Comparison of ENCODE assay signal across 21 cellular contexts in the genomic region with DNA sequence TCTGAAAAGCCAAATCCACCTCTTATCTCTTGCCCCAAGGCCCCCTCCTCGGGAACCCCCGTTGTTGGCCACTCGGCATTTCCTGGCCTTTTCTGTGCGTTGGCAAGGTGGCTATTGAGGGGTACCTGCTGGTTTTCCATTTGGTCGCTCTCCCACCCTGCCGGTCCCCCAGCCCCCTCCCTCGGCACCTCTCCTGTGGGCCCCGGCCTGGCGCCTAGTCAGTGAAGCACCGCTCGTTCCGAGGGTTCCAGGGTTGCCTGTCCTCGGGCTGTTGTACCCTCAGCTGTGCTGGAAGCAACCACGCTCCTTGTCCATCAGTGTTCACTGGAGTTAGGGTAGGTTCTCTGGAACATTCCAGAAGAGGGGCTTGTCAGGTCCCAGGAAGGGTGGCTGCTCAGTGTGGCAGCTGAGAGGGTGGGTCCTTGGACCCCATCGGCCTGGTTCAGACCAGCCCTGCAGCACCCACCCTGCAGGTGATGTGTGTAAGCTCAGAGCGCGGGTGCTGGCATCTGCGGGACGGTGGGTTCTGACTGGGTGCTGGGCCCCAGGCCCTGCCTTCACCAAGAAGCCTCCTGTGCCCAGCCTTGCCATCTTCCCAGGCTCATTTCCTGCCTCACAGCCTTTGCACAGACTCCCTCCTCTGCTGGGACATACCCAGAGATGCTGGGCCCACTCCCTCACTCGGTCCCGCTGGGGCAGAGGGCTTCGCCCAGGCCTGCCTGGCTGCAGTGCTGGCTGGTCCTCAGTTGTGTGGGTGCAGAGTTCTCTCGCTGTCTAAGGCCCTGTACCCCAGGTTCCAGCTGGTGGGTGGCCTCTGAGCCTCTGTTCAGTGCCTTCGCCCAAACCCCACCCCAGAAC. TPM values are rescaled to one million over a fixed set of nuclear protein-coding genes. Genes with fewer than 3 reads are reported as not detected.
DNase-seq lines count a peak whose midpoint lies in the region; ATAC-seq and TF ChIP-seq lines count a peak whose summit lies in the region.
"Had no signal": no experiment of that assay in that cellular context is flagged by ENCODE, and none has a peak within 500 bp of the region (broad histone marks: within the 10 kb centered on the region; RNA-seq: fewer than 3 reads in every experiment).

No MANE protein-coding gene starts in this region.

- CTCF ChIA-PET in PC-9 (lab: Charles Lee) = no interaction called here
- CTCF ChIA-PET in naive thymus-derived CD4-positive, alpha-beta T cell (lab: Charles Lee) = no interaction called here

- H3F3A ChIP-seq in PC-9 (ENCODE audit: insufficient read depth, low read depth) = no peaks in the 10 kb centered on the region; the same call in 1 of the 2 replicates

- H2AFZ ChIP-seq in KMS-11 (ENCODE audit: low read depth) (no peak overlapping the region), PC-9 (no peak overlapping the region)

- H3K36me3 ChIP-seq in cardiac muscle cell (peaks cover 7% of the 10 kb centered on the region), KMS-11 (ENCODE audit: insufficient read depth) (no peaks in the 10 kb centered on the region), endodermal cell (ENCODE audit: control insufficient read depth, insufficient read depth, low read length) (peaks cover 14% of the 10 kb centered on the region), PC-9 (ENCODE audit: low read depth) (no peaks in the 10 kb centered on the region)
- peaks cover 0 to 34% (median 0%) of the 10 kb centered on the region in 3 experiments for H3K36me3 ChIP-seq in naive thymus-derived CD4-positive, alpha-beta T cell (ENCODE audit: control insufficient read depth in 2 of 3, insufficient read depth in 3 of 3, low read length in 3 of 3)

- WGBS in endodermal cell (ENCODE audit: insufficient coverage in 1 of 2, insufficient read length in 1 of 2), 2 experiments = 86 to 95% methylated on average over 11 to 24 of the region's 24 CpGs

- H3K9ac ChIP-seq in KMS-11 (peak overlapping the region; percentile 70; the same call in 1 of the 2 replicates), endodermal cell (ENCODE audit: extremely low read depth, low read length, poor library complexity, severe bottlenecking) (no peak overlapping the region)

- no peak overlapping the region for H3K4me3 ChIP-seq in cardiac muscle cell
- H3K4me3 ChIP-seq in KMS-11 (IDR thresholded peaks at IDR 0.05; ENCODE audit: insufficient read depth, low read depth, low read length) = no peak overlapping the region
- no peak overlapping the region for H3K4me3 ChIP-seq in endodermal cell (ENCODE audit: low read length)
- H3K4me3 ChIP-seq in PC-9 = no peak overlapping the region
- H3K4me3 ChIP-seq in naive thymus-derived CD4-positive, alpha-beta T cell (ENCODE audit: low read length) = no peak overlapping the region

- peaks cover 27% of the 10 kb centered on the region for H3K36me3 Mint-ChIP-seq in endodermal cell (ENCODE audit: low read depth)
- H3K36me3 Mint-ChIP-seq in activated T-helper 17 cell treated with anti-CD3 and anti-CD28 coated beads, Interleukin-2, amount 50 U/mL, for 72 hours (ENCODE audit: low read depth) = peaks cover 16% of the 10 kb centered on the region
- H3K36me3 Mint-ChIP-seq in naive thymus-derived CD4-positive, alpha-beta T cell = peaks cover 0 to 13% (median 7%) of the 10 kb centered on the region in 5 donors

- DNase-seq in cardiac muscle cell (ENCODE audit: low read depth in 1 of 2, low spot score in 1 of 2) = no peak
- DNase-seq in cardiac septum (ENCODE audit: low spot score) = no peak
- DNase-seq in endodermal cell = no peak
- DNase-seq in NCI-H2029 treated with DMSO at 0.1 percent for 48 hours (lab: John Stamatoyannopoulos, UW) = no peak
- no peak for DNase-seq in PC-9
- DNase-seq in naive thymus-derived CD4-positive, alpha-beta T cell = no peak
- DNase-seq: 8988T; C1 segment of cervical spinal cord; CD8-positive, alpha-beta T cell; DMS153; H9; HFFc6; NCI-H1694; NCI-H2081 treated with DMSO at 0.1 percent for 48 hours; NCI-H2171 treated with DMSO at 0.1 percent for 48 hours; NCI-H524 treated with DMSO at 0.1 percent for 48 hours; NCI-H82; Right ventricle myocardium superior had no signal

- no peak overlapping the region for H3K4me3 Mint-ChIP-seq in endodermal cell
- H3K4me3 Mint-ChIP-seq in activated T-helper 17 cell treated with anti-CD3 and anti-CD28 coated beads, Interleukin-2, amount 50 U/mL, for 72 hours = no peak overlapping the region
- no peak overlapping the region for H3K4me3 Mint-ChIP-seq in naive thymus-derived CD4-positive, alpha-beta T cell
- H3K4me3 Mint-ChIP-seq: CD8-positive, alpha-beta T cell; H9; HFFc6 had no signal

- no peaks in the 10 kb centered on the region for H3K27me3 Mint-ChIP-seq in endodermal cell (ENCODE audit: insufficient read depth)
- H3K27me3 Mint-ChIP-seq in activated T-helper 17 cell treated with anti-CD3 and anti-CD28 coated beads, Interleukin-2, amount 50 U/mL, for 72 hours = no peaks in the 10 kb centered on the region
- no peaks in the 10 kb centered on the region for H3K27me3 Mint-ChIP-seq in naive thymus-derived CD4-positive, alpha-beta T cell

- peaks cover 8% of the 10 kb centered on the region for H3K4me1 ChIP-seq in cardiac muscle cell (ENCODE audit: low read depth)
- peaks cover 61% of the 10 kb centered on the region for H3K4me1 ChIP-seq in KMS-11 (ENCODE audit: low read depth, poor library complexity, severe bottlenecking)
- H3K4me1 ChIP-seq in endodermal cell (ENCODE audit: control insufficient read depth, insufficient read depth, low read length) = no peaks in the 10 kb centered on the region
- H3K4me1 ChIP-seq in PC-9 (replicated peaks; ENCODE audit: insufficient read depth) = no peaks in the 10 kb centered on the region
- H3K4me1 ChIP-seq in naive thymus-derived CD4-positive, alpha-beta T cell (ENCODE audit: control insufficient read depth in 2 of 2, insufficient read depth in 2 of 2, low read length in 2 of 2) = no peaks in the 10 kb centered on the region

- POLR2A ChIA-PET in PC-9 (lab: Charles Lee; ENCODE audit: unreplicated experiment) = no interaction called here
- POLR2A ChIA-PET in naive thymus-derived CD4-positive, alpha-beta T cell (lab: Charles Lee) = no interaction called here

- H3K9me2 ChIP-seq in PC-9 (ENCODE audit: insufficient read depth) = no peaks in the 10 kb centered on the region

- peaks cover 38% of the 10 kb centered on the region for H3K79me2 ChIP-seq in KMS-11 (ENCODE audit: insufficient read depth, low read depth)
- peaks cover 10% of the 10 kb centered on the region; the same call in 1 of the 2 replicates for H3K79me2 ChIP-seq in PC-9 (ENCODE audit: low read depth)

- peak overlapping the region; percentile 39 for H3K27ac ChIP-seq in cardiac muscle cell
- H3K27ac ChIP-seq in KMS-11 = peak overlapping the region; percentile 93
- no peak overlapping the region for H3K27ac ChIP-seq in endodermal cell (ENCODE audit: low read depth, low read length)
- H3K27ac ChIP-seq in PC-9 = no peak overlapping the region
- no peak overlapping the region for H3K27ac ChIP-seq in naive thymus-derived CD4-positive, alpha-beta T cell (ENCODE audit: low read depth, low read length)

- H4K20me1 ChIP-seq in KMS-11 (ENCODE audit: insufficient read depth) (no peaks in the 10 kb centered on the region), PC-9 (ENCODE audit: insufficient read depth) (peaks cover 47% of the 10 kb centered on the region)

- H3K27me3 ChIP-seq in cardiac muscle cell = no peaks in the 10 kb centered on the region
- no peaks in the 10 kb centered on the region for H3K27me3 ChIP-seq in KMS-11 (ENCODE audit: insufficient read depth, low read depth)
- H3K27me3 ChIP-seq in endodermal cell (ENCODE audit: control insufficient read depth, insufficient read depth, low read length, poor library complexity, severe bottlenecking) = no peaks in the 10 kb centered on the region
- no peaks in the 10 kb centered on the region for H3K27me3 ChIP-seq in PC-9 (ENCODE audit: insufficient read depth, low read depth)
- H3K27me3 ChIP-seq in naive thymus-derived CD4-positive, alpha-beta T cell (ENCODE audit: control insufficient read depth in 2 of 2, insufficient read depth in 2 of 2, low read length in 2 of 2) = no peaks in the 10 kb centered on the region

- H3K9me3 Mint-ChIP-seq in endodermal cell = no peaks in the 10 kb centered on the region
- H3K9me3 Mint-ChIP-seq in activated T-helper 17 cell treated with anti-CD3 and anti-CD28 coated beads, Interleukin-2, amount 50 U/mL, for 72 hours = no peaks in the 10 kb centered on the region
- no peaks in the 10 kb centered on the region for H3K9me3 Mint-ChIP-seq in naive thymus-derived CD4-positive, alpha-beta T cell
- H3K9me3 Mint-ChIP-seq: CD8-positive, alpha-beta T cell; H9; HFFc6 had no signal

- intact Hi-C loops in cardiac septum (cut with DNase I) = no loop called here
- intact Hi-C loops in PC-9 (cut with micrococcal nuclease; ENCODE audit: unreplicated experiment) = no loop called here
- intact Hi-C loops in naive thymus-derived CD4-positive, alpha-beta T cell (cut with micrococcal nuclease) = no loop called here

- BruUV-seq in PC-9 (replicated peaks; lab: Mats Ljungman, UMichigan) = no TSS peak

- H3K27ac Mint-ChIP-seq in endodermal cell = peak overlapping the region; percentile 17
- H3K27ac Mint-ChIP-seq in activated T-helper 17 cell treated with anti-CD3 and anti-CD28 coated beads, Interleukin-2, amount 50 U/mL, for 72 hours = no peak overlapping the region
- no peak overlapping the region for H3K27ac Mint-ChIP-seq in naive thymus-derived CD4-positive, alpha-beta T cell
- H3K27ac Mint-ChIP-seq: CD8-positive, alpha-beta T cell; HFFc6 had no signal

- no peak for ATAC-seq in activated T-helper 17 cell treated with anti-CD3 and anti-CD28 coated beads, Interleukin-2, amount 50 U/mL, for 72 hours (replicated peaks)
- ATAC-seq in naive thymus-derived CD4-positive, alpha-beta T cell = no peak
- ATAC-seq: CD8-positive, alpha-beta T cell had no signal

- H3K4me1 Mint-ChIP-seq in endodermal cell = peaks cover 6% of the 10 kb centered on the region
- peaks cover 5% of the 10 kb centered on the region for H3K4me1 Mint-ChIP-seq in activated T-helper 17 cell treated with anti-CD3 and anti-CD28 coated beads, Interleukin-2, amount 50 U/mL, for 72 hours
- peaks cover 0 to 11% (median 3%) of the 10 kb centered on the region in 7 donors for H3K4me1 Mint-ChIP-seq in naive thymus-derived CD4-positive, alpha-beta T cell

- H3K9me3 ChIP-seq in cardiac muscle cell (ENCODE audit: low read depth) (no peaks in the 10 kb centered on the region), endodermal cell (ENCODE audit: control insufficient read depth, low read length) (no peaks in the 10 kb centered on the region), PC-9 (ENCODE audit: insufficient read depth, low read depth) (no peaks in the 10 kb centered on the region)
- H3K9me3 ChIP-seq in naive thymus-derived CD4-positive, alpha-beta T cell (ENCODE audit: control insufficient read depth in 2 of 3, low read length in 3 of 3) = no peaks in the 10 kb centered on the region

- peak overlapping the region; percentile 99 for H3K4me2 ChIP-seq in KMS-11
- no peak overlapping the region for H3K4me2 ChIP-seq in PC-9

- TF ChIP-seq CTCF in cardiac muscle cell (IDR thresholded peaks at IDR 0.05; ENCODE audit: low read depth, low read length) (no peak), KMS-11 (conservative IDR thresholded peaks at IDR 0.05; ENCODE audit: low read depth, low read length) (no peak), endodermal cell (conservative IDR thresholded peaks at IDR 0.05) (no peak), PC-9 (conservative IDR thresholded peaks at IDR 0.05) (no peak)

RNA-seq across cellular contexts. Expression of a gene that starts 21.3 kb away (rescaled TPM):
- total RNA-seq in cardiac muscle cell (1.1 and 3.3 TPM in 2 replicates), cardiac septum (not detected), endodermal cell (under 1 TPM; 0.15 to 0.22 TPM), PC-9 (2021) (0.37 and 0.75 TPM in 2 replicates)
- polyA plus RNA-seq in cardiac muscle cell = 1.0 and 2.9 TPM in 2 replicates
- polyA plus RNA-seq in endodermal cell (2013, experiment 1 of 2) = 0.25 TPM
- polyA plus RNA-seq in endodermal cell (2013, experiment 2 of 2) = 0.21 TPM
- under 1 TPM; 0.06 to 0.40 TPM for total RNA-seq in activated T-helper 17 cell treated with anti-CD3 and anti-CD28 coated beads, Interleukin-2, amount 50 U/mL, for 72 hours
- total RNA-seq in naive thymus-derived CD4-positive, alpha-beta T cell = 1 to 10 TPM in 1 of 5 experiments, under 1 TPM in 4; 0.07 to 1.2 (median 0.73) TPM
- polyA plus RNA-seq in naive thymus-derived CD4-positive, alpha-beta T cell = under 1 TPM; 0.41 to 0.60 TPM
- total RNA-seq: M059J, Right ventricle myocardium superior had no signal

RNA-seq across cellular contexts. Expression of a gene that starts 38.5 kb away (rescaled TPM):
- total RNA-seq in cardiac muscle cell (67.4 and 123 TPM in 2 replicates), cardiac septum (19.9 TPM), endodermal cell (10 to 100 TPM; 56.6 to 79.1 TPM), PC-9 (2021) (61.6 and 104 TPM in 2 replicates)
- polyA plus RNA-seq in cardiac muscle cell = 155 and 227 TPM in 2 replicates
- 35.0 TPM for polyA plus RNA-seq in endodermal cell (2013, experiment 1 of 2)
- 33.3 TPM for polyA plus RNA-seq in endodermal cell (2013, experiment 2 of 2)
- 10 to 100 TPM; 12.9 to 32.1 TPM for total RNA-seq in activated T-helper 17 cell treated with anti-CD3 and anti-CD28 coated beads, Interleukin-2, amount 50 U/mL, for 72 hours
- total RNA-seq in naive thymus-derived CD4-positive, alpha-beta T cell = 10 to 100 TPM; 44.6 to 61.9 (median 53.0) TPM
- polyA plus RNA-seq in naive thymus-derived CD4-positive, alpha-beta T cell = 100 to 1,000 TPM; 173 to 174 TPM

RNA-seq across cellular contexts. Expression of a gene that starts 39.1 kb away (rescaled TPM):
- total RNA-seq in cardiac muscle cell (4.8 and 6.5 TPM in 2 replicates), cardiac septum (5.0 TPM), endodermal cell (10 to 100 TPM in 1 of 2 donors, 1 to 10 TPM in 1; 9.4 to 11.3 TPM), PC-9 (2021) (11.5 and 17.8 TPM in 2 replicates)
- polyA plus RNA-seq in cardiac muscle cell = 8.2 and 9.6 TPM in 2 replicates
- 4.8 TPM for polyA plus RNA-seq in endodermal cell (2013, experiment 1 of 2)
- polyA plus RNA-seq in endodermal cell (2013, experiment 2 of 2) = 4.9 TPM
- total RNA-seq in activated T-helper 17 cell treated with anti-CD3 and anti-CD28 coated beads, Interleukin-2, amount 50 U/mL, for 72 hours = 10 to 100 TPM; 13.9 to 16.7 TPM
- total RNA-seq in naive thymus-derived CD4-positive, alpha-beta T cell = 10 to 100 TPM; 13.7 to 24.9 (median 15.4) TPM
- polyA plus RNA-seq in naive thymus-derived CD4-positive, alpha-beta T cell = 10 to 100 TPM in 1 of 2 donors, 1 to 10 TPM in 1; 6.9 to 17.4 TPM

RNA-seq across cellular contexts. Expression of a gene that starts 46.5 kb away (rescaled TPM):
- total RNA-seq in cardiac muscle cell (51.8 and 64.9 TPM in 2 replicates), cardiac septum (18.6 TPM), endodermal cell (10 to 100 TPM; 23.6 to 32.5 TPM), PC-9 (2021) (41.1 and 49.5 TPM in 2 replicates)
- 11.8 and 12.4 TPM in 2 replicates for polyA plus RNA-seq in cardiac muscle cell
- 22.4 TPM for polyA plus RNA-seq in endodermal cell (2013, experiment 1 of 2)
- polyA plus RNA-seq in endodermal cell (2013, experiment 2 of 2) = 20.6 TPM
- 10 to 100 TPM; 19.8 to 27.7 TPM for total RNA-seq in activated T-helper 17 cell treated with anti-CD3 and anti-CD28 coated beads, Interleukin-2, amount 50 U/mL, for 72 hours
- 10 to 100 TPM; 20.0 to 28.3 (median 21.9) TPM for total RNA-seq in naive thymus-derived CD4-positive, alpha-beta T cell
- 1 to 10 TPM; 1.4 to 1.5 TPM for polyA plus RNA-seq in naive thymus-derived CD4-positive, alpha-beta T cell

Comparison
In these comparisons a context has a peak if more than half of its experiments do, and no peak if none do; other contexts are left out.
1. H3K27ac ChIP-seq: peak in cardiac muscle cell (single experiment) and KMS-11 (single experiment); none in endodermal cell (single experiment), PC-9 (single experiment) and naive thymus-derived CD4-positive, alpha-beta T cell (single experiment).